ENCODE assay signal across 19 cellular contexts in the genomic region with DNA sequence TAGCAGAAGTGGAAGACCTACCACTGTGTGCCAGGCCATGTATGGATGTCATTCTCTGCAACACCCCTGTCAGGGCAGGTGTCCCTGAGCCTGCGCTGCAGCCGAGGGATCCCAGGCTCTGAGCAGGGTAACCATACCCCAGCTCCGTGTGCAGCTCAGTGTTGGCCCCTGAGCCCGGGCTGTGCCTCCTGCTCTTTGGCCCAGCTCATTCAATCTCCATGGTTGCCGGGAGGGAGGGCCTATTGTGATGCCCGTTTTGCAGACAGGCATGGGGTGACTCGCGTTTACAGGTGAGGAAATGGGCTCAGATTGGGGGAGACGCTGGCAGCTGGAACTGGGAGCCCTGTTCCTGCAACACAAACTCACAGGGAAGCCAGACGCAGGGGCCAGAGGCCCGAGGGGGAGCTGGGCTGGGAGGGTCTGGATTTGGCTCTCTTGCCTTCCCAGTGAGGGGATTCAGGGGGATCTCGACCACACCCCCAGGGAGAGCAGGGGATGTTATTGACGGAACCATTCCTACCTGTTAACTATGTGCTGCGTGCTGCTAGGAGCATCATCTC.
"Had no signal": no experiment of that assay in that cellular context is flagged by ENCODE, and none has a peak within 500 bp of the region (broad histone marks: within the 10 kb centered on the region; RNA-seq: fewer than 3 reads in every experiment).

No MANE protein-coding gene starts in this region.

- H3K4me1 ChIP-seq: esophagus squamous epithelium, left ventricle myocardium inferior had no signal

- H3K9me3 ChIP-seq: esophagus squamous epithelium, left ventricle myocardium inferior had no signal

- FAIRE-seq: keratinocyte had no signal

- H3K27ac Mint-ChIP-seq: activated CD4-positive, alpha-beta memory T cell treated with anti-CD3 and anti-CD28 coated beads, Interleukin-2, amount 10 ng/mL, durations not matched to agents 7 days and 5 days; activated naive CD8-positive, alpha-beta T cell; memory B cell; natural killer cell treated with Interleukin-12 subunit alpha and Interleukin-12 subunit beta and Interleukin-15 and Interleukin-18, amount 100 ng/mL, for 72 hours had no signal

- H3K4me3 ChIP-seq: esophagus squamous epithelium, left ventricle myocardium inferior had no signal

- H3K27me3 Mint-ChIP-seq: activated CD4-positive, alpha-beta memory T cell treated with anti-CD3 and anti-CD28 coated beads, Interleukin-2, amount 10 ng/mL, durations not matched to agents 7 days and 5 days; activated naive CD8-positive, alpha-beta T cell; central memory CD8-positive, alpha-beta T cell; memory B cell; natural killer cell treated with Interleukin-12 subunit alpha and Interleukin-12 subunit beta and Interleukin-15 and Interleukin-18, amount 100 ng/mL, for 72 hours had no signal

- H3K4me1 Mint-ChIP-seq: activated CD4-positive, alpha-beta memory T cell treated with anti-CD3 and anti-CD28 coated beads, Interleukin-2, amount 10 ng/mL, durations not matched to agents 7 days and 5 days; brain; central memory CD8-positive, alpha-beta T cell had no signal

- DNase-seq: activated CD4-positive, alpha-beta memory T cell treated with anti-CD3 and anti-CD28 coated beads, Interleukin-2, amount 10 ng/mL, durations not matched to agents 7 days and 5 days; activated gamma-delta T cell treated with Interleukin-2 at 50 U/mL for 16 hours; activated T-cell treated with anti-CD3 and anti-CD28 coated beads, Interleukin-2, amount 50 U/mL, for 4 hours; cortex of kidney; effector CD4-positive, alpha-beta T cell; esophagus squamous epithelium; hippocampal formation; left ventricle myocardium inferior; nucleus accumbens; stimulated activated CD4-positive, alpha-beta T cell treated with anti-CD3 and anti-CD28 coated beads, Interleukin-15, amount 100 ng/mL, for 24 hours; stimulated activated CD4-positive, alpha-beta T cell treated with anti-CD3 and anti-CD28 coated beads, Interleukin-4, amount 100 ng/mL, for 1 hour; stimulated activated naive CD4-positive, alpha-beta T cell treated with Interleukin-2 at 50 U/mL for 16 hours; T-helper 1 cell had no signal

- H3K36me3 ChIP-seq: esophagus squamous epithelium, left ventricle myocardium inferior had no signal

- H3K9me3 Mint-ChIP-seq: activated CD4-positive, alpha-beta memory T cell treated with anti-CD3 and anti-CD28 coated beads, Interleukin-2, amount 10 ng/mL, durations not matched to agents 7 days and 5 days; activated T-cell treated with anti-CD3 and anti-CD28 coated beads, Interleukin-2, amount 50 U/mL, for 4 hours; central memory CD8-positive, alpha-beta T cell; memory B cell; natural killer cell treated with Interleukin-12 subunit alpha and Interleukin-12 subunit beta and Interleukin-15 and Interleukin-18, amount 100 ng/mL, for 72 hours had no signal

- H3K36me3 Mint-ChIP-seq: activated naive CD8-positive, alpha-beta T cell; brain; memory B cell; natural killer cell treated with Interleukin-12 subunit alpha and Interleukin-12 subunit beta and Interleukin-15 and Interleukin-18, amount 100 ng/mL, for 72 hours had no signal

- H3K4me3 Mint-ChIP-seq: activated CD4-positive, alpha-beta memory T cell treated with anti-CD3 and anti-CD28 coated beads, Interleukin-2, amount 10 ng/mL, durations not matched to agents 7 days and 5 days; activated naive CD8-positive, alpha-beta T cell; activated T-cell treated with anti-CD3 and anti-CD28 coated beads, Interleukin-2, amount 50 U/mL, for 4 hours; brain; central memory CD8-positive, alpha-beta T cell; memory B cell; natural killer cell treated with Interleukin-12 subunit alpha and Interleukin-12 subunit beta and Interleukin-15 and Interleukin-18, amount 100 ng/mL, for 72 hours had no signal

- H3K27ac ChIP-seq: esophagus squamous epithelium, left ventricle myocardium inferior had no signal

- ATAC-seq: activated T-cell treated with anti-CD3 and anti-CD28 coated beads, Interleukin-2, amount 50 U/mL, for 4 hours; natural killer cell treated with Interleukin-12 subunit alpha and Interleukin-12 subunit beta and Interleukin-15 and Interleukin-18, amount 100 ng/mL, for 72 hours had no signal
